In genomic region chr3:47607335-47607734, GRCh38 we compare ENCODE assay signal across 27 cellular contexts. TPM values are rescaled to one million over a fixed set of nuclear protein-coding genes. Genes with fewer than 3 reads are reported as not detected.
DNase-seq lines count a peak whose midpoint lies in the region; ATAC-seq and TF ChIP-seq lines count a peak whose summit lies in the region.
"Had no signal": no experiment of that assay in that cellular context is flagged by ENCODE, and none has a peak within 500 bp of the region (broad histone marks: within the 10 kb centered on the region; RNA-seq: fewer than 3 reads in every experiment).

No MANE protein-coding gene starts in this region.

- H3K36me3 ChIP-seq in cardiac muscle cell (peaks cover 36% of the 10 kb centered on the region), left ventricle myocardium inferior (peaks cover 53% of the 10 kb centered on the region), mucosa of descending colon (ENCODE audit: low read depth) (peaks cover 4% of the 10 kb centered on the region)

- peak overlapping the region; percentile 7 for H3K27ac ChIP-seq in cardiac muscle cell
- no peak overlapping the region for H3K27ac ChIP-seq in left ventricle myocardium inferior (replicated peaks)
- H3K27ac ChIP-seq in VCaP: peak overlapping the region; percentile 15; the same call in 1 of the 2 replicates
- H3K27ac ChIP-seq: BLaER1 had no signal

- H3K27me3 Mint-ChIP-seq in endothelial cell (ENCODE audit: unreplicated experiment): no peaks in the 10 kb centered on the region
- H3K27me3 Mint-ChIP-seq: CD4-positive, alpha-beta memory T cell; CD4-positive, CD25-positive, alpha-beta regulatory T cell; CD8-positive, alpha-beta memory T cell had no signal

- ATAC-seq in mucosa of descending colon: peak; percentile 74
- ATAC-seq: GM12878 had no signal

- H3K36me3 Mint-ChIP-seq in endothelial cell (ENCODE audit: low read depth, unreplicated experiment): peaks cover 52% of the 10 kb centered on the region

- peaks cover 5% of the 10 kb centered on the region for H3K4me1 Mint-ChIP-seq in endothelial cell (ENCODE audit: unreplicated experiment)
- H3K4me1 Mint-ChIP-seq: CD14-positive monocyte had no signal

- H3K9me3 Mint-ChIP-seq in endothelial cell (ENCODE audit: unreplicated experiment): no peaks in the 10 kb centered on the region
- H3K9me3 Mint-ChIP-seq: CD14-positive monocyte; CD4-positive, alpha-beta memory T cell; CD4-positive, CD25-positive, alpha-beta regulatory T cell; CD8-positive, alpha-beta memory T cell had no signal

- no peak for DNase-seq in cardiac muscle cell (ENCODE audit: low read depth in 1 of 2, low spot score in 1 of 2)
- no peak for DNase-seq in left ventricle myocardium inferior
- peak; percentile 18 for DNase-seq in fibroblast of villous mesenchyme (ENCODE audit: low read depth)
- no peak for DNase-seq in mucosa of descending colon
- DNase-seq in GM19238 (ENCODE audit: insufficient read length, low spot score): no peak
- no peak for DNase-seq in endothelial cell (ENCODE audit: low spot score)
- no peak for DNase-seq in activated CD8-positive, alpha-beta memory T cell treated with anti-CD3 and anti-CD28 coated beads for 24 hours
- DNase-seq: 8988T; ACHN; BE2C; C1 segment of cervical spinal cord; CD4-positive, alpha-beta memory T cell; CD4-positive, CD25-positive, alpha-beta regulatory T cell; CD8-positive, alpha-beta memory T cell; COR-L47; DMS 273 treated with DMSO at 0.1 percent for 48 hours; DMS153; DMS53; DMS79; DND-41; EL; GDM1 had no signal

- H3K9me3 ChIP-seq in cardiac muscle cell (ENCODE audit: low read depth) (no peaks in the 10 kb centered on the region), left ventricle myocardium inferior (replicated peaks) (no peaks in the 10 kb centered on the region), mucosa of descending colon (no peaks in the 10 kb centered on the region)
- H3K9me3 ChIP-seq: BE2C, BLaER1 had no signal

- H3K27me3 ChIP-seq in cardiac muscle cell (no peaks in the 10 kb centered on the region), left ventricle myocardium inferior (ENCODE audit: low read depth) (no peaks in the 10 kb centered on the region)
- H3K27me3 ChIP-seq: BE2C, BLaER1 had no signal

- no peak overlapping the region for H3K4me3 ChIP-seq in cardiac muscle cell
- no peak overlapping the region for H3K4me3 ChIP-seq in left ventricle myocardium inferior
- H3K4me3 ChIP-seq in fibroblast of villous mesenchyme (ENCODE audit: low read depth, low read length): no peak overlapping the region
- H3K4me3 ChIP-seq in mucosa of descending colon: no peak overlapping the region
- H3K4me3 ChIP-seq: BLaER1, GM12878 had no signal

- H3K4me3 Mint-ChIP-seq in endothelial cell (ENCODE audit: unreplicated experiment): no peak overlapping the region
- H3K4me3 Mint-ChIP-seq: CD14-positive monocyte; CD4-positive, alpha-beta memory T cell; CD4-positive, CD25-positive, alpha-beta regulatory T cell; CD8-positive, alpha-beta memory T cell had no signal

- H3K4me1 ChIP-seq in cardiac muscle cell (ENCODE audit: low read depth) (peaks cover under 1% of the 10 kb centered on the region), left ventricle myocardium inferior (peaks cover 26% of the 10 kb centered on the region), mucosa of descending colon (ENCODE audit: low read depth) (peaks cover 28% of the 10 kb centered on the region)
- H3K4me1 ChIP-seq: BE2C, BLaER1 had no signal

- no peak overlapping the region for H3K27ac Mint-ChIP-seq in endothelial cell (ENCODE audit: unreplicated experiment)
- H3K27ac Mint-ChIP-seq: CD14-positive monocyte; CD4-positive, alpha-beta memory T cell; CD4-positive, CD25-positive, alpha-beta regulatory T cell had no signal

- intact Hi-C loops in left ventricle myocardium inferior (cut with micrococcal nuclease) (no loop called here), mucosa of descending colon (cut with DNase I, micrococcal nuclease) (no loop called here)

- no peak for TF ChIP-seq CTCF in cardiac muscle cell (IDR thresholded peaks at IDR 0.05; ENCODE audit: low read depth, low read length)
- TF ChIP-seq CTCF in left ventricle myocardium inferior (IDR thresholded peaks at IDR 0.05; ENCODE audit: borderline replicate concordance): no peak
- TF ChIP-seq CTCF in VCaP (conservative IDR thresholded peaks at IDR 0.05): no peak
- TF ChIP-seq CTCF in fibroblast of villous mesenchyme (IDR thresholded peaks at IDR 0.05; ENCODE audit: insufficient read depth, low read depth, low read length): no peak
- TF ChIP-seq CTCF in mucosa of descending colon (IDR thresholded peaks at IDR 0.05): no peak
- no peak for TF ChIP-seq CTCF in endothelial cell (IDR thresholded peaks at IDR 0.05; ENCODE audit: unreplicated experiment)

RNA-seq across cellular contexts. Expression of gene CSPG5, which starts 28.7 kb away (rescaled TPM):
- total RNA-seq in cardiac muscle cell: 3.2 and 5.0 TPM in 2 replicates
- 2.0 and 2.9 TPM in 2 replicates for polyA plus RNA-seq in cardiac muscle cell
- total RNA-seq in left ventricle myocardium inferior: 0.22 TPM
- 0.32 and 0.43 TPM in 2 replicates for total RNA-seq in fibroblast of villous mesenchyme
- total RNA-seq in mucosa of descending colon: 1 to 10 TPM in 1 of 3 donors, under 1 TPM in 2; 0.58 to 1.7 (median 0.60) TPM
- total RNA-seq in endothelial cell (ENCODE audit: unreplicated experiment): 0.23 TPM
- total RNA-seq: CD4-positive, CD25-positive, alpha-beta regulatory T cell had no signal
- polyA plus RNA-seq: AG04450; CD14-positive monocyte; CD4-positive, alpha-beta memory T cell; CD8-positive, alpha-beta memory T cell; GM12878 had no signal
